ENCODE assay signal across 20 cellular contexts in the genomic region with DNA sequence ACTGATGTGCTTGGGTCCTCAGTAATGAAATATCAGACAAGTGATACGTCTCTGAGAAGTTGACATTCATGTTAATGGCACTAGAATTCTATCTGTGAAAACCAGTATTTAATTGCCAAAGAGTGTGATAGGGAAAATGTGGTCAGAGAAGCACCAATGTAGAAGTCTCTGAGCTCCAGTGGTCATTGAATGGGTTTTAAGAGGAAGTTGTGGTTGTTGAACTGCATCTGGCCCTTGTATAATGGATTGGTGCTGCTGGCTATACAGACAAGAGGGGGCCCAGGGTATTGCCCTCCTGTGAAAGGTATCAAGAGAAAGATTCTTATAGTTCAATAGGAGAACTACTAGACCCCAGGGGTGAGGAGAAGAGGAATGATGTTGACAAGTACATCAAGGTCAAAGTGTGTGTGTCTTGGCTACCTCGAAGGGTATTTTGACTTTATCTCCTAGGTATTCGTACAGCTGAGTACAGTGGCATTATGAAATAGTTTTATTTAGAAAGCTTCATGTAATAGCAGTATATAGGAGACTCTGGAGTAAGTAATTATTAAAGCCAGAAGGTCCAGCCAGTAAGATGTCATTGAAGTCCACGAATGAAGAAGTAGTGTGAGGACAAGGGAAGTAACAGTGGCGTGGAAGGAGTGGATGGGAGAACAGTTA. TPM values are rescaled to one million over a fixed set of nuclear protein-coding genes. Genes with fewer than 3 reads are reported as not detected.
DNase-seq lines count a peak whose midpoint lies in the region; ATAC-seq lines count a peak whose summit lies in the region.
"Had no signal": no experiment of that assay in that cellular context is flagged by ENCODE, and none has a peak within 500 bp of the region (broad histone marks: within the 10 kb centered on the region; RNA-seq: fewer than 3 reads in every experiment).

No MANE protein-coding gene starts in this region.

- H3K27me3 Mint-ChIP-seq in activated CD4-positive, alpha-beta T cell treated with anti-CD3 and anti-CD28 coated beads, Interleukin-2, amount 10 ng/mL, durations not matched to agents 24 days and 14 days, result no peaks in the 10 kb centered on the region
- no peaks in the 10 kb centered on the region for H3K27me3 Mint-ChIP-seq in CD4-positive, CD25-positive, alpha-beta regulatory T cell
- H3K27me3 Mint-ChIP-seq in T-helper 17 cell, result no peaks in the 10 kb centered on the region
- H3K27me3 Mint-ChIP-seq in naive thymus-derived CD8-positive, alpha-beta T cell, result no peaks in the 10 kb centered on the region
- H3K27me3 Mint-ChIP-seq: progenitor cell of endocrine pancreas had no signal

- H3K9me3 Mint-ChIP-seq in activated CD4-positive, alpha-beta T cell treated with anti-CD3 and anti-CD28 coated beads, Interleukin-2, amount 10 ng/mL, durations not matched to agents 24 days and 14 days, result peaks cover 36% of the 10 kb centered on the region
- peaks cover 0 to 32% (median 20%) of the 10 kb centered on the region in 7 donors for H3K9me3 Mint-ChIP-seq in CD4-positive, CD25-positive, alpha-beta regulatory T cell
- H3K9me3 Mint-ChIP-seq in naive thymus-derived CD8-positive, alpha-beta T cell, result peaks cover 18 to 53% (median 26%) of the 10 kb centered on the region in 9 donors

- H3K9me3 ChIP-seq in CD4-positive, CD25-positive, alpha-beta regulatory T cell (ENCODE audit: control insufficient read depth in 2 of 2, low read length in 2 of 2), result peaks cover 36 to 42% of the 10 kb centered on the region in 2 experiments
- peaks cover 22% of the 10 kb centered on the region for H3K9me3 ChIP-seq in T-helper 17 cell (ENCODE audit: control insufficient read depth, low read length, poor library complexity, severe bottlenecking)

- no peak for ATAC-seq in CD4-positive, CD25-positive, alpha-beta regulatory T cell (ENCODE audit: low read depth in 2 of 2)
- ATAC-seq in T-helper 17 cell, result no peak
- ATAC-seq in naive thymus-derived CD8-positive, alpha-beta T cell, result no peak
- ATAC-seq in HG03520 (IDR thresholded peaks at IDR 0.05; ENCODE audit: unreplicated experiment), result no peak
- no peak for ATAC-seq in GM21825 (IDR thresholded peaks at IDR 0.05; ENCODE audit: unreplicated experiment)
- ATAC-seq: gastroesophageal sphincter, PC-3, SK-N-SH treated with all-trans-retinoic acid at 6 μM for 48 hours had no signal

- no peaks in the 10 kb centered on the region for H3K4me1 ChIP-seq in CD4-positive, CD25-positive, alpha-beta regulatory T cell (ENCODE audit: control insufficient read depth, insufficient read depth, low read length, poor library complexity, severe bottlenecking)

- intact Hi-C loops in activated CD4-positive, alpha-beta T cell treated with anti-CD3 and anti-CD28 coated beads, Interleukin-2, amount 10 ng/mL, durations not matched to agents 24 days and 14 days (cut with micrococcal nuclease), result no loop called here

- peaks cover 100% of the 10 kb centered on the region for H3K36me3 ChIP-seq in CD4-positive, CD25-positive, alpha-beta regulatory T cell (ENCODE audit: control insufficient read depth, insufficient read depth, low read length)

- no peaks in the 10 kb centered on the region for H3K27me3 ChIP-seq in CD4-positive, CD25-positive, alpha-beta regulatory T cell (ENCODE audit: control insufficient read depth, insufficient read depth, low read length)
- H3K27me3 ChIP-seq: gastroesophageal sphincter had no signal

- DNase-seq in activated CD4-positive, alpha-beta T cell treated with anti-CD3 and anti-CD28 coated beads, Interleukin-2, amount 10 ng/mL, durations not matched to agents 24 days and 14 days, result no peak
- DNase-seq in activated CD4-positive, alpha-beta T cell treated with anti-CD3 and anti-CD28 coated beads, Interleukin-2, amount 50 U/mL, for 48 hours, result no peak
- no peak for DNase-seq in CD4-positive, CD25-positive, alpha-beta regulatory T cell
- no peak for DNase-seq in T-helper 17 cell
- DNase-seq in naive thymus-derived CD8-positive, alpha-beta T cell, result no peak
- DNase-seq in medulla oblongata (ENCODE audit: extremely low spot score), result no peak
- DNase-seq: activated effector memory CD4-positive, alpha-beta T cell treated with Interleukin-2 at 50 U/mL for 16 hours; cortex of kidney; DMS79 treated with DMSO at 0.1 percent for 48 hours; H7; NCI-H2171 treated with DMSO at 0.1 percent for 48 hours; NCI-H774; PC-3; stimulated activated CD4-positive, alpha-beta T cell treated with anti-CD3 and anti-CD28 coated beads, Interleukin-12 subunit alpha, Interleukin-12 subunit beta, amount 100 ng/mL, for 4 hours had no signal

- peaks cover 8% of the 10 kb centered on the region for H3K4me1 Mint-ChIP-seq in activated CD4-positive, alpha-beta T cell treated with anti-CD3 and anti-CD28 coated beads, Interleukin-2, amount 10 ng/mL, durations not matched to agents 24 days and 14 days
- peaks cover 2 to 23% (median 16%) of the 10 kb centered on the region in 4 donors for H3K4me1 Mint-ChIP-seq in CD4-positive, CD25-positive, alpha-beta regulatory T cell
- peaks cover 9% of the 10 kb centered on the region for H3K4me1 Mint-ChIP-seq in T-helper 17 cell
- H3K4me1 Mint-ChIP-seq in naive thymus-derived CD8-positive, alpha-beta T cell, result peaks cover 6 to 22% (median 14%) of the 10 kb centered on the region in 4 donors
- H3K4me1 Mint-ChIP-seq: CD14-positive monocyte had no signal

- H3K4me3 Mint-ChIP-seq in activated CD4-positive, alpha-beta T cell treated with anti-CD3 and anti-CD28 coated beads, Interleukin-2, amount 10 ng/mL, durations not matched to agents 24 days and 14 days, result no peak overlapping the region
- H3K4me3 Mint-ChIP-seq in CD4-positive, CD25-positive, alpha-beta regulatory T cell, result no peak overlapping the region
- no peak overlapping the region for H3K4me3 Mint-ChIP-seq in T-helper 17 cell
- H3K4me3 Mint-ChIP-seq in naive thymus-derived CD8-positive, alpha-beta T cell, result peak overlapping the region in 2 of 10 donors; percentile 4 to 59
- H3K4me3 Mint-ChIP-seq: CD14-positive monocyte had no signal

- POLR2A ChIA-PET in naive thymus-derived CD8-positive, alpha-beta T cell (lab: Charles Lee), result no interaction called here

- peak overlapping the region; percentile 17 for H3K27ac Mint-ChIP-seq in activated CD4-positive, alpha-beta T cell treated with anti-CD3 and anti-CD28 coated beads, Interleukin-2, amount 10 ng/mL, durations not matched to agents 24 days and 14 days
- H3K27ac Mint-ChIP-seq in CD4-positive, CD25-positive, alpha-beta regulatory T cell, result peak overlapping the region in 2 of 3 donors; percentile 62 to 84
- peak overlapping the region; percentile 9 for H3K27ac Mint-ChIP-seq in T-helper 17 cell
- H3K27ac Mint-ChIP-seq in naive thymus-derived CD8-positive, alpha-beta T cell, result peak overlapping the region in 6 of 10 donors; percentile 7 to 63 (median 42)
- H3K27ac Mint-ChIP-seq: progenitor cell of endocrine pancreas had no signal

- no peak overlapping the region for H3K4me3 ChIP-seq in CD4-positive, CD25-positive, alpha-beta regulatory T cell (ENCODE audit: low read depth, low read length)
- H3K4me3 ChIP-seq: gastroesophageal sphincter had no signal

- H3K36me3 Mint-ChIP-seq in activated CD4-positive, alpha-beta T cell treated with anti-CD3 and anti-CD28 coated beads, Interleukin-2, amount 10 ng/mL, durations not matched to agents 24 days and 14 days (ENCODE audit: low read depth), result peaks cover 98% of the 10 kb centered on the region
- peaks cover 85% of the 10 kb centered on the region for H3K36me3 Mint-ChIP-seq in CD4-positive, CD25-positive, alpha-beta regulatory T cell
- peaks cover 32% of the 10 kb centered on the region for H3K36me3 Mint-ChIP-seq in T-helper 17 cell (ENCODE audit: low read depth)
- H3K36me3 Mint-ChIP-seq in naive thymus-derived CD8-positive, alpha-beta T cell, result peaks cover 62 to 99% (median 90%) of the 10 kb centered on the region in 3 donors

- no peak overlapping the region for H3K27ac ChIP-seq in CD4-positive, CD25-positive, alpha-beta regulatory T cell (ENCODE audit: insufficient read depth, low read length, poor library complexity, severe bottlenecking)
- H3K27ac ChIP-seq: gastroesophageal sphincter had no signal

RNA-seq across cellular contexts. Expression of gene CHD2, which starts 47.1 kb away (rescaled TPM):
- total RNA-seq in activated CD4-positive, alpha-beta T cell treated with anti-CD3 and anti-CD28 coated beads, Interleukin-2, amount 10 ng/mL, durations not matched to agents 24 days and 14 days, result 105 and 111 TPM in 2 replicates
- total RNA-seq in CD4-positive, CD25-positive, alpha-beta regulatory T cell, result 579 TPM
- polyA plus RNA-seq in CD4-positive, CD25-positive, alpha-beta regulatory T cell, result 10 to 100 TPM; 44.3 to 52.1 (median 48.6) TPM
- 100 to 1,000 TPM; 505 to 520 TPM for total RNA-seq in T-helper 17 cell
- total RNA-seq in naive thymus-derived CD8-positive, alpha-beta T cell, result 100 to 1,000 TPM; 415 to 427 TPM
- polyA plus RNA-seq in naive thymus-derived CD8-positive, alpha-beta T cell, result 100 to 1,000 TPM in 1 of 3 donors, 10 to 100 TPM in 2; 53.1 to 101 (median 68.1) TPM

Comparison
In these comparisons a context has a peak if more than half of its experiments do, and no peak if none do; other contexts are left out.
1. H3K27ac Mint-ChIP-seq: peak in every context shown above with its lines; median percentile 73 in CD4-positive, CD25-positive, alpha-beta regulatory T cell; 42 in naive thymus-derived CD8-positive, alpha-beta T cell; 17 in activated CD4-positive, alpha-beta T cell treated with anti-CD3 and anti-CD28 coated beads, Interleukin-2, amount 10 ng/mL, durations not matched to agents 24 days and 14 days; 9 in T-helper 17 cell.